17 cellular contexts compared by ENCODE assay signal in the genomic region with DNA sequence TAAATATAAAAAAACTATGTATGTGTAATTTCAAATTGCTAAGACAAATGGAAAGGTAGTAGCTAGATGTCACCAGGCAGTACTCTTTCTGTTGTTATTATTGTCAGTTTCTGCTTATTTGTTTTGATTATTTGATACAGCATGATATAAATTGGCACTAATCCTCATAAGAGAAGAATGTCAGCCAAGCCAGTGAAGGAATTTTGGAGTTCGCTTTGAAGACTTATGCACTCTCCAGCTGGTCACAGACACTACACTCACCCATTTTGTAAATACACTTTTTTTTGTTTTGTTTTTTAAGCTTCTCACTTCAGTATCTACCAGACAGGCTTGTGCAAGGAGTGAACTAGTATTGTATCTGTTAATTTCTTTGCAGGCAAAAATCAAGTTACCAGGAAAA.
"Had no signal": no experiment of that assay in that cellular context is flagged by ENCODE, and none has a peak within 500 bp of the region (broad histone marks: within the 10 kb centered on the region; RNA-seq: fewer than 3 reads in every experiment).

No MANE protein-coding gene starts in this region.

- H3K4me3 Mint-ChIP-seq: activated naive CD4-positive, alpha-beta T cell treated with anti-CD3 and anti-CD28 coated beads, Interleukin-2, amount 50 U/mL, for 24 hours; activated T-cell treated with anti-CD3 and anti-CD28 coated beads, Interleukin-2, amount 50 U/mL, for 72 hours; dendritic cell treated with granulocyte-macrophage colony-stimulating factor and Interleukin-4, amounts not matched to agents 40 ng/mL and 50 ng/mL, for 4 days; immature natural killer cell; naive thymus-derived CD8-positive, alpha-beta T cell had no signal

- H3K9me3 ChIP-seq: ascending aorta, gastroesophageal sphincter, neutrophil, thyroid gland had no signal

- H3K9ac ChIP-seq: parathyroid adenoma had no signal

- DNase-seq: activated CD4-positive, alpha-beta T cell treated with anti-CD3 and anti-CD28 coated beads for 1 hour; activated gamma-delta T cell; activated T-cell treated with anti-CD3 and anti-CD28 coated beads, Interleukin-2, amount 50 U/mL, for 72 hours; effector memory CD4-positive, alpha-beta T cell; heart left ventricle; immature natural killer cell; naive thymus-derived CD8-positive, alpha-beta T cell; spleen; stimulated activated naive CD4-positive, alpha-beta T cell; thyroid gland; WERI-Rb-1 had no signal

- H3K27me3 ChIP-seq: ascending aorta, gastroesophageal sphincter, heart left ventricle, neutrophil, spleen, thyroid gland had no signal

- H2AFZ ChIP-seq: parathyroid adenoma had no signal

- H3K4me1 Mint-ChIP-seq: activated naive CD4-positive, alpha-beta T cell treated with anti-CD3 and anti-CD28 coated beads, Interleukin-2, amount 50 U/mL, for 24 hours; immature natural killer cell; naive thymus-derived CD8-positive, alpha-beta T cell had no signal

- H3K27ac ChIP-seq: ascending aorta, gastroesophageal sphincter, heart left ventricle, neutrophil, parathyroid adenoma, spleen, thyroid gland, WERI-Rb-1 had no signal

- H3K79me2 ChIP-seq: parathyroid adenoma had no signal

- H3K4me1 ChIP-seq: ascending aorta, gastroesophageal sphincter, heart left ventricle, parathyroid adenoma, spleen, thyroid gland had no signal

- H3K4me3 ChIP-seq: ascending aorta, gastroesophageal sphincter, heart left ventricle, spleen, thyroid gland had no signal

- H3K27me3 Mint-ChIP-seq: activated naive CD4-positive, alpha-beta T cell treated with anti-CD3 and anti-CD28 coated beads, Interleukin-2, amount 50 U/mL, for 24 hours; dendritic cell treated with granulocyte-macrophage colony-stimulating factor and Interleukin-4, amounts not matched to agents 40 ng/mL and 50 ng/mL, for 4 days had no signal

- H3K36me3 ChIP-seq: ascending aorta, gastroesophageal sphincter, heart left ventricle, neutrophil, spleen, thyroid gland, WERI-Rb-1 had no signal

- H3K36me3 Mint-ChIP-seq: activated naive CD4-positive, alpha-beta T cell treated with anti-CD3 and anti-CD28 coated beads, Interleukin-2, amount 50 U/mL, for 24 hours; immature natural killer cell had no signal

- H3K27ac Mint-ChIP-seq: activated naive CD4-positive, alpha-beta T cell treated with anti-CD3 and anti-CD28 coated beads, Interleukin-2, amount 50 U/mL, for 24 hours; activated T-cell treated with anti-CD3 and anti-CD28 coated beads, Interleukin-2, amount 50 U/mL, for 72 hours; dendritic cell treated with granulocyte-macrophage colony-stimulating factor and Interleukin-4, amounts not matched to agents 40 ng/mL and 50 ng/mL, for 4 days; immature natural killer cell; naive thymus-derived CD8-positive, alpha-beta T cell had no signal
